8 cellular contexts compared by ENCODE assay signal in genomic region chr10:89643812-89644690, GRCh38. TPM values are rescaled to one million over a fixed set of nuclear protein-coding genes. Genes with fewer than 3 reads are reported as not detected.
DNase-seq lines count a peak whose midpoint lies in the region; ATAC-seq, FAIRE-seq and TF ChIP-seq lines count a peak whose summit lies in the region.

No MANE protein-coding gene starts in this region.

- DNase-seq in D341Med (ENCODE audit: low spot score) (peak; percentile 77), HTR-8/SVneo (ENCODE audit: insufficient read length, low spot score) (peak; percentile 93), NT2/D1 (ENCODE audit: low read depth, low spot score) (peak; percentile 82), activated T-cell treated with anti-CD3 and anti-CD28 coated beads for 1 hour (ENCODE audit: low read depth) (peak; percentile 27), epithelial cell of proximal tubule (ENCODE audit: low read depth) (peak; percentile 87), mucosa of descending colon (peak; percentile 82 to 92 (median 88))
- DNase-seq in stimulated activated CD8-positive, alpha-beta memory T cell treated with anti-CD3 and anti-CD28 coated beads, Interleukin-4, amount 100 ng/mL, for 4 hours (ENCODE audit: low read depth in 2 of 2, low spot score in 1 of 2), result peak; percentile 15 to 40

- H3K9ac ChIP-seq in NT2/D1 (ENCODE audit: insufficient read length, low read depth), result peak overlapping the region; percentile 98

- H3K9me3 ChIP-seq in NT2/D1 (ENCODE audit: insufficient read depth, low read length) (peaks cover 4% of the 10 kb centered on the region; the same call in 1 of the 2 replicates), mucosa of descending colon (no peaks in the 10 kb centered on the region)

- intact Hi-C loops in mucosa of descending colon (cut with DNase I, micrococcal nuclease), result no loop called here

- ATAC-seq in GM21390 (IDR thresholded peaks at IDR 0.05; ENCODE audit: unreplicated experiment), result peak; percentile 87
- ATAC-seq in mucosa of descending colon, result peak; percentile 86

- no peaks in the 10 kb centered on the region for H3K4me1 ChIP-seq in NT2/D1 (ENCODE audit: insufficient read depth, insufficient read length)
- H3K4me1 ChIP-seq in mucosa of descending colon (ENCODE audit: low read depth), result peaks cover 21% of the 10 kb centered on the region

- peaks cover 5% of the 10 kb centered on the region for H3K36me3 ChIP-seq in NT2/D1 (ENCODE audit: insufficient read depth, insufficient read length, low read length)
- no peaks in the 10 kb centered on the region for H3K36me3 ChIP-seq in mucosa of descending colon (ENCODE audit: low read depth)

- no peaks in the 10 kb centered on the region for H3K27me3 ChIP-seq in NT2/D1 (ENCODE audit: insufficient read depth, insufficient read length)

- H3K4me3 ChIP-seq in NT2/D1 (ENCODE audit: insufficient read length, low read depth) (peak overlapping the region; percentile 82), epithelial cell of proximal tubule (ENCODE audit: low read depth, low read length) (peak overlapping the region; percentile 84), mucosa of descending colon (peak overlapping the region; percentile 72)

- FAIRE-seq in HTR-8/SVneo (lab: Jason Lieb, UNC), result peak; percentile 91

- TF ChIP-seq CTCF in epithelial cell of proximal tubule (conservative IDR thresholded peaks at IDR 0.05; ENCODE audit: low read depth, low read length) (no peak), mucosa of descending colon (IDR thresholded peaks at IDR 0.05) (no peak)

RNA-seq across cellular contexts. Expression of gene PANK1, which starts 1.0 kb away (rescaled TPM):
- total RNA-seq in epithelial cell of proximal tubule (5.8 and 7.8 TPM in 2 replicates), mucosa of descending colon (10 to 100 TPM; 23.2 to 67.4 (median 24.1) TPM)

RNA-seq across cellular contexts. Expression of gene KIF20B, which starts 57.3 kb away (rescaled TPM):
- total RNA-seq in epithelial cell of proximal tubule (23.6 and 26.1 TPM in 2 replicates), mucosa of descending colon (10 to 100 TPM in 1 of 3 donors, 1 to 10 TPM in 2; 6.0 to 16.8 (median 7.5) TPM)

Comparison
In these comparisons a context has a peak if more than half of its experiments do, and no peak if none do; other contexts are left out.
1. Peak in every context shown above with its lines: DNase-seq, ATAC-seq and H3K4me3 ChIP-seq.
2. DNase-seq: peak in every context shown above with its lines; median percentile 93 in HTR-8/SVneo; 88 in mucosa of descending colon; 87 in epithelial cell of proximal tubule; 82 in NT2/D1; 77 in D341Med; 28 in stimulated activated CD8-positive, alpha-beta memory T cell treated with anti-CD3 and anti-CD28 coated beads, Interleukin-4, amount 100 ng/mL, for 4 hours; 27 in activated T-cell treated with anti-CD3 and anti-CD28 coated beads for 1 hour.